In genomic region chr1:31815752-31816484, GRCh38 we compare ENCODE assay signal across 1 cellular context.
A peak's percentile ranks its signal among the peaks of the same experiment; 100 is the strongest.
TF ChIP-seq lines count a peak whose summit lies in the region.

Gene SPOCD1 (minus strand): TSS chr1:31816022. CDS start chr1:31815333, 689 bp downstream.

TF ChIP-seq in HepG2, 621 proteins besides CTCF, POLR2A, EP300 and RAD21 (continued from another document and continues in another):
- TF ChIP-seq CEBPZ (IDR thresholded peaks at IDR 0.05; ENCODE audit: low read length) (no peak), EHMT2 (IDR thresholded peaks at IDR 0.05; ENCODE audit: borderline replicate concordance, low read depth, low read length) (no peak), BHLHE40 (IDR thresholded peaks at IDR 0.05; ENCODE audit: low read length) (peak; percentile 80), HNRNPLL (IDR thresholded peaks at IDR 0.05; ENCODE audit: low read depth, low read length, poor library complexity, severe bottlenecking) (no peak), CREM (IDR thresholded peaks at IDR 0.05) (0 out of 2 replicates have a peak, but pooled peaks have one; percentile 14), CREM (CRISPR knock-in tag; IDR thresholded peaks at IDR 0.05) (no peak), ZNF567 (CRISPR knock-in tag; IDR thresholded peaks at IDR 0.05; ENCODE audit: borderline replicate concordance) (no peak), ZBTB2 (CRISPR knock-in tag; IDR thresholded peaks at IDR 0.05; ENCODE audit: low read depth) (no peak), FOXO4 (CRISPR knock-in tag; conservative IDR thresholded peaks at IDR 0.05) (no peak), ZSCAN25 (CRISPR knock-in tag; IDR thresholded peaks at IDR 0.05) (peak; percentile 41; the same call in 1 of the 2 replicates), TFE3 (CRISPR knock-in tag; IDR thresholded peaks at IDR 0.05) (peak; percentile 81), CEBPG (CRISPR knock-in tag; IDR thresholded peaks at IDR 0.05) (no peak), AHR (CRISPR knock-in tag; IDR thresholded peaks at IDR 0.05) (peak; percentile 72; the same call in 1 of the 2 replicates), HIVEP1 (CRISPR knock-in tag; IDR thresholded peaks at IDR 0.05) (no peak), SMAD1 (CRISPR knock-in tag; IDR thresholded peaks at IDR 0.05; ENCODE audit: borderline replicate concordance, low read depth) (no peak), FOXK2 (IDR thresholded peaks at IDR 0.05) (no peak), ZNF598 (CRISPR knock-in tag; IDR thresholded peaks at IDR 0.05; ENCODE audit: borderline replicate concordance) (no peak), ZNF530 (CRISPR knock-in tag; IDR thresholded peaks at IDR 0.05; ENCODE audit: low read depth) (no peak), MAFG (CRISPR knock-in tag; IDR thresholded peaks at IDR 0.05) (no peak), ZNF274 (CRISPR knock-in tag; IDR thresholded peaks at IDR 0.05) (no peak), MYPOP (CRISPR knock-in tag; IDR thresholded peaks at IDR 0.05) (no peak), PREB (CRISPR knock-in tag; IDR thresholded peaks at IDR 0.05) (no peak), KIAA2018 (CRISPR knock-in tag; IDR thresholded peaks at IDR 0.05; ENCODE audit: borderline replicate concordance) (no peak), ETS1 (CRISPR knock-in tag; IDR thresholded peaks at IDR 0.05) (no peak), NCOA2 (CRISPR knock-in tag; IDR thresholded peaks at IDR 0.05) (no peak; the same call in 1 of the 2 replicates), CBFB (CRISPR knock-in tag; IDR thresholded peaks at IDR 0.05) (peak; percentile 76), ISL2 (CRISPR knock-in tag; IDR thresholded peaks at IDR 0.05) (no peak), ZNF180 (CRISPR knock-in tag; IDR thresholded peaks at IDR 0.05; ENCODE audit: borderline replicate concordance, low read depth) (no peak), NR2F2 (IDR thresholded peaks at IDR 0.05; ENCODE audit: borderline replicate concordance, low read depth) (no peak), FIP1L1 (IDR thresholded peaks at IDR 0.05; ENCODE audit: borderline replicate concordance, insufficient read depth, low read depth, low read length) (no peak), POLR2G (IDR thresholded peaks at IDR 0.05; ENCODE audit: low read depth, low read length) (no peak), SALL2 (CRISPR knock-in tag; IDR thresholded peaks at IDR 0.05) (no peak), SP4 (CRISPR knock-in tag; IDR thresholded peaks at IDR 0.05) (peak; percentile 40; the same call in 1 of the 2 replicates), ELF4 (CRISPR knock-in tag; IDR thresholded peaks at IDR 0.05; ENCODE audit: borderline replicate concordance) (no peak), ARID5B (CRISPR knock-in tag; IDR thresholded peaks at IDR 0.05) (peak; percentile 48; the same call in 1 of the 2 replicates)
